1 cellular context compared by ENCODE assay signal in genomic region chrX:122203399-122203798, GRCh38.
TF ChIP-seq lines count a peak whose summit lies in the region.

No MANE protein-coding gene starts in this region.

TF ChIP-seq in WTC11, 78 proteins besides CTCF, POLR2A, EP300 and RAD21 (continued from another document):
- no peak for TF ChIP-seq ZNF121 (CRISPR knock-in tag; IDR thresholded peaks at IDR 0.05)
- TF ChIP-seq, protein P1, sequence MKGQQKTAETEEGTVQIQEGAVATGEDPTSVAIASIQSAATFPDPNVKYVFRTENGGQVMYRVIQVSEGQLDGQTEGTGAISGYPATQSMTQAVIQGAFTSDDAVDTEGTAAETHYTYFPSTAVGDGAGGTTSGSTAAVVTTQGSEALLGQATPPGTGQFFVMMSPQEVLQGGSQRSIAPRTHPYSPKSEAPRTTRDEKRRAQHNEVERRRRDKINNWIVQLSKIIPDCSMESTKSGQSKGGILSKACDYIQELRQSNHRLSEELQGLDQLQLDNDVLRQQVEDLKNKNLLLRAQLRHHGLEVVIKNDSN (CRISPR knock-in tag; IDR thresholded peaks at IDR 0.05), result peak; percentile 65
- TF ChIP-seq, protein P2, sequence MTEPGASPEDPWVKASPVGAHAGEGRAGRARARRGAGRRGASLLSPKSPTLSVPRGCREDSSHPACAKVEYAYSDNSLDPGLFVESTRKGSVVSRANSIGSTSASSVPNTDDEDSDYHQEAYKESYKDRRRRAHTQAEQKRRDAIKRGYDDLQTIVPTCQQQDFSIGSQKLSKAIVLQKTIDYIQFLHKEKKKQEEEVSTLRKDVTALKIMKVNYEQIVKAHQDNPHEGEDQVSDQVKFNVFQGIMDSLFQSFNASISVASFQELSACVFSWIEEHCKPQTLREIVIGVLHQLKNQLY (CRISPR knock-in tag; IDR thresholded peaks at IDR 0.05), result no peak
- TF ChIP-seq, protein P3, sequence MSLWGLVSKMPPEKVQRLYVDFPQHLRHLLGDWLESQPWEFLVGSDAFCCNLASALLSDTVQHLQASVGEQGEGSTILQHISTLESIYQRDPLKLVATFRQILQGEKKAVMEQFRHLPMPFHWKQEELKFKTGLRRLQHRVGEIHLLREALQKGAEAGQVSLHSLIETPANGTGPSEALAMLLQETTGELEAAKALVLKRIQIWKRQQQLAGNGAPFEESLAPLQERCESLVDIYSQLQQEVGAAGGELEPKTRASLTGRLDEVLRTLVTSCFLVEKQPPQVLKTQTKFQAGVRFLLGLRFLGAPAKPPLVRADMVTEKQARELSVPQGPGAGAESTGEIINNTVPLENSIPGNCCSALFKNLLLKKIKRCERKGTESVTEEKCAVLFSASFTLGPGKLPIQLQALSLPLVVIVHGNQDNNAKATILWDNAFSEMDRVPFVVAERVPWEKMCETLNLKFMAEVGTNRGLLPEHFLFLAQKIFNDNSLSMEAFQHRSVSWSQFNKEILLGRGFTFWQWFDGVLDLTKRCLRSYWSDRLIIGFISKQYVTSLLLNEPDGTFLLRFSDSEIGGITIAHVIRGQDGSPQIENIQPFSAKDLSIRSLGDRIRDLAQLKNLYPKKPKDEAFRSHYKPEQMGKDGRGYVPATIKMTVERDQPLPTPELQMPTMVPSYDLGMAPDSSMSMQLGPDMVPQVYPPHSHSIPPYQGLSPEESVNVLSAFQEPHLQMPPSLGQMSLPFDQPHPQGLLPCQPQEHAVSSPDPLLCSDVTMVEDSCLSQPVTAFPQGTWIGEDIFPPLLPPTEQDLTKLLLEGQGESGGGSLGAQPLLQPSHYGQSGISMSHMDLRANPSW (CRISPR knock-in tag; conservative IDR thresholded peaks at IDR 0.05; ENCODE audit: low read depth), result no peak
- TF ChIP-seq FOXK1 (CRISPR knock-in tag; IDR thresholded peaks at IDR 0.05), result no peak
- no peak for TF ChIP-seq ATF6 (CRISPR knock-in tag; IDR thresholded peaks at IDR 0.05)
- TF ChIP-seq AFF4 (CRISPR knock-in tag; IDR thresholded peaks at IDR 0.05; ENCODE audit: borderline replicate concordance), result no peak
- TF ChIP-seq ZNF671 (CRISPR knock-in tag; IDR thresholded peaks at IDR 0.05), result no peak
TF ChIP-seq in WTC11: peak in this region for 2.
